Comparison of ENCODE assay signal across 17 cellular contexts in genomic region chr3:5168110-5168509, GRCh38. TPM values are rescaled to one million over a fixed set of nuclear protein-coding genes. Genes with fewer than 3 reads are reported as not detected.
DNase-seq lines count a peak whose midpoint lies in the region; ATAC-seq and TF ChIP-seq lines count a peak whose summit lies in the region.
"Had no signal": no experiment of that assay in that cellular context is flagged by ENCODE, and none has a peak within 500 bp of the region (broad histone marks: within the 10 kb centered on the region; RNA-seq: fewer than 3 reads in every experiment).

No MANE protein-coding gene starts in this region.

- no peaks in the 10 kb centered on the region for H3K27me3 Mint-ChIP-seq in CD8-positive, alpha-beta memory T cell
- H3K27me3 Mint-ChIP-seq in central memory CD8-positive, alpha-beta T cell: no peaks in the 10 kb centered on the region
- H3K27me3 Mint-ChIP-seq in mesothelial cell of epicardium (ENCODE audit: low read depth): no peaks in the 10 kb centered on the region

- H3K27ac Mint-ChIP-seq in CD8-positive, alpha-beta memory T cell: peak overlapping the region in 6 of 8 donors; percentile 18 to 81 (median 43)
- H3K27ac Mint-ChIP-seq in central memory CD8-positive, alpha-beta T cell (ENCODE audit: low read depth): peak overlapping the region; percentile 19
- H3K27ac Mint-ChIP-seq in mesothelial cell of epicardium: no peak overlapping the region

- H3K27me3 ChIP-seq in BLaER1 treated with 17β-estradiol and CSF1 and Interleukin-3, amounts not matched to agents 10 nM and 100 nM: no peaks in the 10 kb centered on the region
- H3K27me3 ChIP-seq in CD8-positive, alpha-beta memory T cell (ENCODE audit: insufficient read depth, low read length, poor library complexity, severe bottlenecking): no peaks in the 10 kb centered on the region
- no peaks in the 10 kb centered on the region for H3K27me3 ChIP-seq in gastrocnemius medialis
- H3K27me3 ChIP-seq: SJCRH30 had no signal

- H3K4me3 ChIP-seq in BLaER1 treated with 17β-estradiol and CSF1 and Interleukin-3, amounts not matched to agents 10 nM and 100 nM: no peak overlapping the region
- no peak overlapping the region for H3K4me3 ChIP-seq in CD8-positive, alpha-beta memory T cell (ENCODE audit: low read length)
- H3K4me3 ChIP-seq in gastrocnemius medialis: no peak overlapping the region
- H3K4me3 ChIP-seq: HAP-1, SJCRH30 had no signal

- intact Hi-C loops in gastrocnemius medialis (cut with DNase I; ENCODE audit: low total_unique reads): no loop called here

- no peaks in the 10 kb centered on the region for H3K9me3 Mint-ChIP-seq in CD8-positive, alpha-beta memory T cell
- no peaks in the 10 kb centered on the region for H3K9me3 Mint-ChIP-seq in central memory CD8-positive, alpha-beta T cell
- H3K9me3 Mint-ChIP-seq in mesothelial cell of epicardium: no peaks in the 10 kb centered on the region

- H3K9ac ChIP-seq in BLaER1 treated with 17β-estradiol and CSF1 and Interleukin-3, amounts not matched to agents 10 nM and 100 nM: 0 out of 22 replicates have a peak overlapping the region, but pooled peaks of 1 of the 11 experiments have one; percentile 30

- H3K4me2 ChIP-seq in BLaER1 treated with 17β-estradiol and CSF1 and Interleukin-3, amounts not matched to agents 10 nM and 100 nM: peak overlapping the region in 7 of 11 experiments; percentile 17 to 87 (median 64); a peak in 9 of 22 replicates

- H3K4me1 Mint-ChIP-seq in CD8-positive, alpha-beta memory T cell: peaks cover 37 to 63% (median 61%) of the 10 kb centered on the region in 3 donors
- peaks cover 37% of the 10 kb centered on the region for H3K4me1 Mint-ChIP-seq in central memory CD8-positive, alpha-beta T cell
- H3K4me1 Mint-ChIP-seq in mesothelial cell of epicardium: peaks cover 4% of the 10 kb centered on the region

- no peak for TF ChIP-seq POLR2A in gastrocnemius medialis (IDR thresholded peaks at IDR 0.05)

- peaks cover 0 to 9% (median 0%) of the 10 kb centered on the region in 11 experiments; a peak in 3 of 22 replicates for H3K9me3 ChIP-seq in BLaER1 treated with 17β-estradiol and CSF1 and Interleukin-3, amounts not matched to agents 10 nM and 100 nM (replicated peaks in 1 of 11)
- no peaks in the 10 kb centered on the region for H3K9me3 ChIP-seq in CD8-positive, alpha-beta memory T cell (ENCODE audit: low read length)
- H3K9me3 ChIP-seq in gastrocnemius medialis: no peaks in the 10 kb centered on the region
- H3K9me3 ChIP-seq: HAP-1, SJCRH30 had no signal

- peaks cover 13 to 79% (median 26%) of the 10 kb centered on the region in 10 experiments; a peak in 19 of 20 replicates for H3K4me1 ChIP-seq in BLaER1 treated with 17β-estradiol and CSF1 and Interleukin-3, amounts not matched to agents 10 nM and 100 nM
- H3K4me1 ChIP-seq in CD8-positive, alpha-beta memory T cell (ENCODE audit: insufficient read depth, low read length): no peaks in the 10 kb centered on the region
- peaks cover 41 to 58% of the 10 kb centered on the region in 2 donors for H3K4me1 ChIP-seq in gastrocnemius medialis
- H3K4me1 ChIP-seq: SJCRH30 had no signal

- H3K27ac ChIP-seq in BLaER1 treated with 17β-estradiol and CSF1 and Interleukin-3, amounts not matched to agents 10 nM and 100 nM: peak overlapping the region in 3 of 11 experiments; percentile 2 to 48 (median 5); a peak in 3 of 22 replicates
- H3K27ac ChIP-seq in CD8-positive, alpha-beta memory T cell (ENCODE audit: low read depth, low read length): no peak overlapping the region
- peak overlapping the region; percentile 9 to 86 (median 67) for H3K27ac ChIP-seq in gastrocnemius medialis
- H3K27ac ChIP-seq: HL-60, SJCRH30 had no signal

- TF ChIP-seq CTCF in gastrocnemius medialis (IDR thresholded peaks at IDR 0.05 in 4 of 5, conservative IDR thresholded peaks at IDR 0.05 in 1 of 5): no peak
- TF ChIP-seq CTCF in mesothelial cell of epicardium (IDR thresholded peaks at IDR 0.05; ENCODE audit: unreplicated experiment): no peak

- peaks cover 29 to 55% (median 43%) of the 10 kb centered on the region in 11 experiments for H3K36me3 ChIP-seq in BLaER1 treated with 17β-estradiol and CSF1 and Interleukin-3, amounts not matched to agents 10 nM and 100 nM
- peaks cover 9% of the 10 kb centered on the region for H3K36me3 ChIP-seq in CD8-positive, alpha-beta memory T cell (ENCODE audit: insufficient read depth, low read length)
- peaks cover 0 to 27% of the 10 kb centered on the region in 2 donors for H3K36me3 ChIP-seq in gastrocnemius medialis

- H3K4me3 Mint-ChIP-seq in CD8-positive, alpha-beta memory T cell: no peak overlapping the region
- no peak overlapping the region for H3K4me3 Mint-ChIP-seq in central memory CD8-positive, alpha-beta T cell
- H3K4me3 Mint-ChIP-seq in mesothelial cell of epicardium: no peak overlapping the region

- ATAC-seq in central memory CD8-positive, alpha-beta T cell (replicated peaks; ENCODE audit: extremely low read depth, poor library complexity, severe bottlenecking): no peak
- no peak for ATAC-seq in gastrocnemius medialis

- in situ Hi-C loops in gastrocnemius medialis (cut with MboI; ENCODE audit: low sequenced_read_pairs in 4 of 4): no loop called here

- H4K20me1 ChIP-seq in BLaER1 treated with 17β-estradiol and CSF1 and Interleukin-3, amounts not matched to agents 10 nM and 100 nM: peaks cover 22 to 100% (median 55%) of the 10 kb centered on the region in 11 experiments; a peak in 20 of 22 replicates

- peaks cover 0 to 23% (median 6%) of the 10 kb centered on the region in 3 donors for H3K36me3 Mint-ChIP-seq in CD8-positive, alpha-beta memory T cell
- peaks cover 19% of the 10 kb centered on the region for H3K36me3 Mint-ChIP-seq in central memory CD8-positive, alpha-beta T cell (ENCODE audit: insufficient read depth)
- H3K36me3 Mint-ChIP-seq in mesothelial cell of epicardium: peaks cover 8% of the 10 kb centered on the region

- no peak for DNase-seq in CD8-positive, alpha-beta memory T cell
- DNase-seq in central memory CD8-positive, alpha-beta T cell (ENCODE audit: low spot score in 2 of 2): no peak
- no peak for DNase-seq in gastrocnemius medialis
- no peak for DNase-seq in mesothelial cell of epicardium (ENCODE audit: low spot score in 2 of 2, unreplicated experiment in 2 of 2)
- no peak for DNase-seq in stimulated activated CD4-positive, alpha-beta T cell treated with anti-CD3 and anti-CD28 coated beads, Interleukin-1b, Interleukin-23, amount 100 ng/mL, for 48 hours
- no peak for DNase-seq in NOMO-1 treated with DMSO at 0.1 percent for 48 hours (lab: John Stamatoyannopoulos, UW; ENCODE audit: unreplicated experiment)
- no peak for DNase-seq in ureter (ENCODE audit: low spot score)
- DNase-seq: COR-L47, GDM1, NCI-H1417 treated with DMSO at 0.1 percent for 48 hours, NCI-H1930, NCI-H345, NCI-H524 treated with DMSO at 0.1 percent for 48 hours, SJCRH30 had no signal

- CTCF ChIA-PET in CD8-positive, alpha-beta memory T cell (lab: Charles Lee): interaction anchor here (1.3 kb wide), 1 partner anchor 31 kb away, joined by 3 read pairs; no protein-coding TSS in a partner anchor

- POLR2A ChIA-PET in CD8-positive, alpha-beta memory T cell (lab: Charles Lee): no interaction called here

RNA-seq across cellular contexts. Expression of gene EDEM1, which starts 19.4 kb away (rescaled TPM):
- total RNA-seq in CD8-positive, alpha-beta memory T cell: 100 to 1,000 TPM; 120 to 121 TPM
- polyA plus RNA-seq in CD8-positive, alpha-beta memory T cell: 39.7 TPM
- total RNA-seq in gastrocnemius medialis (10 to 100 TPM in 3 of 4 donors, 1 to 10 TPM in 1; 7.8 to 12.3 (median 11.4) TPM), mesothelial cell of epicardium (24.0 to 26.0 TPM (median 25.7 TPM) in 3 replicates), ureter (57.3 TPM)

RNA-seq across cellular contexts. Expression of gene ARL8B, which starts 46.0 kb away (rescaled TPM):
- total RNA-seq in CD8-positive, alpha-beta memory T cell: 10 to 100 TPM; 64.5 to 66.9 TPM
- polyA plus RNA-seq in CD8-positive, alpha-beta memory T cell: 48.0 TPM
- total RNA-seq in gastrocnemius medialis: 100 to 1,000 TPM in 2 of 4 donors, 10 to 100 TPM in 2; 69.3 to 198 (median 95.0) TPM
- 33.5 to 36.9 TPM (median 35.2 TPM) in 3 replicates for total RNA-seq in mesothelial cell of epicardium
- 70.4 TPM for total RNA-seq in ureter
